In genomic region chr7:24024689-24025088, GRCh38 we compare ENCODE assay signal across 14 cellular contexts.
DNase-seq lines count a peak whose midpoint lies in the region; ATAC-seq and TF ChIP-seq lines count a peak whose summit lies in the region.
"Had no signal": no experiment of that assay in that cellular context is flagged by ENCODE, and none has a peak within 500 bp of the region (broad histone marks: within the 10 kb centered on the region; RNA-seq: fewer than 3 reads in every experiment).

No MANE protein-coding gene starts in this region.

- no peaks in the 10 kb centered on the region for H3K36me3 Mint-ChIP-seq in activated T-helper 2 cell treated with anti-CD3 and anti-CD28 coated beads, Interferon-gamma antibody, Interleukin-2, Interleukin-4, amounts not matched to agents 10 μg/mL and 5 μg/mL and 100 μg/mL, durations not matched to agents 14 hours and 24 hours and 36 hours (ENCODE audit: low read depth)

- H3K9me3 Mint-ChIP-seq in activated T-helper 2 cell treated with anti-CD3 and anti-CD28 coated beads, Interferon-gamma antibody, Interleukin-2, Interleukin-4, amounts not matched to agents 10 μg/mL and 5 μg/mL and 100 μg/mL, durations not matched to agents 14 hours and 24 hours and 36 hours, result no peaks in the 10 kb centered on the region
- H3K9me3 Mint-ChIP-seq: H9 had no signal

- no peak overlapping the region for H3K27ac ChIP-seq in PC-3 (ENCODE audit: low read length)
- H3K27ac ChIP-seq: neutrophil, thyroid gland had no signal

- no peaks in the 10 kb centered on the region for H3K9me3 ChIP-seq in PC-3 (ENCODE audit: low read length)
- H3K9me3 ChIP-seq: neutrophil, thyroid gland had no signal

- POLR2A ChIA-PET in PC-3 (lab: Charles Lee; ENCODE audit: unreplicated experiment), result no interaction called here

- H2AFZ ChIP-seq in PC-3 (ENCODE audit: low read length), result peak overlapping the region; percentile 47

- H3K27me3 Mint-ChIP-seq in activated T-helper 2 cell treated with anti-CD3 and anti-CD28 coated beads, Interferon-gamma antibody, Interleukin-2, Interleukin-4, amounts not matched to agents 10 μg/mL and 5 μg/mL and 100 μg/mL, durations not matched to agents 14 hours and 24 hours and 36 hours (ENCODE audit: low read depth), result no peaks in the 10 kb centered on the region

- no peaks in the 10 kb centered on the region for H3K27me3 ChIP-seq in PC-3 (ENCODE audit: low read length)
- H3K27me3 ChIP-seq: neutrophil, thyroid gland had no signal

- no peaks in the 10 kb centered on the region for H3K79me2 ChIP-seq in PC-3 (ENCODE audit: low read length)

- H3K9me2 ChIP-seq in PC-3 (replicated peaks; ENCODE audit: low read length), result no peaks in the 10 kb centered on the region

- no TSS peak for BruUV-seq in PC-3 (replicated peaks; lab: Mats Ljungman, UMichigan)

- H3K4me3 ChIP-seq in PC-3 (ENCODE audit: low read length) (no peak overlapping the region), foreskin fibroblast (ENCODE audit: low read depth in 1 of 2, low read length in 2 of 2) (no peak overlapping the region)
- H3K4me3 ChIP-seq: thyroid gland had no signal

- H3K27ac Mint-ChIP-seq in activated T-helper 2 cell treated with anti-CD3 and anti-CD28 coated beads, Interferon-gamma antibody, Interleukin-2, Interleukin-4, amounts not matched to agents 10 μg/mL and 5 μg/mL and 100 μg/mL, durations not matched to agents 14 hours and 24 hours and 36 hours, result no peak overlapping the region
- H3K27ac Mint-ChIP-seq: H9 had no signal

- no peaks in the 10 kb centered on the region for H4K20me1 ChIP-seq in PC-3 (ENCODE audit: low read length)

- H3K4me1 Mint-ChIP-seq in activated T-helper 2 cell treated with anti-CD3 and anti-CD28 coated beads, Interferon-gamma antibody, Interleukin-2, Interleukin-4, amounts not matched to agents 10 μg/mL and 5 μg/mL and 100 μg/mL, durations not matched to agents 14 hours and 24 hours and 36 hours (ENCODE audit: low read depth), result no peaks in the 10 kb centered on the region

- TF ChIP-seq CTCF in PC-3 (conservative IDR thresholded peaks at IDR 0.05; ENCODE audit: low read depth, low read length), result no peak
- no peak for TF ChIP-seq CTCF in foreskin fibroblast (IDR thresholded peaks at IDR 0.05; ENCODE audit: low read depth, low read length)

- no peak overlapping the region for H3K9ac ChIP-seq in PC-3 (ENCODE audit: low read length)

- CTCF ChIA-PET in PC-3 (lab: Charles Lee), result no interaction called here

- H3K4me3 Mint-ChIP-seq in activated T-helper 2 cell treated with anti-CD3 and anti-CD28 coated beads, Interferon-gamma antibody, Interleukin-2, Interleukin-4, amounts not matched to agents 10 μg/mL and 5 μg/mL and 100 μg/mL, durations not matched to agents 14 hours and 24 hours and 36 hours (ENCODE audit: low read depth), result no peak overlapping the region
- H3K4me3 Mint-ChIP-seq: H9 had no signal

- ATAC-seq in PC-3 (no peak), GM19324 (IDR thresholded peaks at IDR 0.05; ENCODE audit: low FRiP score, unreplicated experiment) (no peak)

- H3K36me3 ChIP-seq in PC-3 (ENCODE audit: low read depth, low read length), result no peaks in the 10 kb centered on the region
- H3K36me3 ChIP-seq: neutrophil, thyroid gland had no signal

- H3K4me1 ChIP-seq in PC-3 (ENCODE audit: insufficient read depth, low read length), result peaks cover 8% of the 10 kb centered on the region; the same call in 1 of the 2 replicates
- H3K4me1 ChIP-seq: thyroid gland had no signal

- H3F3A ChIP-seq in PC-3 (ENCODE audit: low read length, unreplicated experiment), result no peaks in the 10 kb centered on the region

- no peak overlapping the region for H3K4me2 ChIP-seq in PC-3 (ENCODE audit: low read length)

- DNase-seq in NCI-H2171 treated with DMSO at 0.1 percent for 48 hours (lab: John Stamatoyannopoulos, UW) (peak; percentile 23), NCI-H2171 (lab: John Stamatoyannopoulos, UW) (no peak), PC-3 (no peak), foreskin fibroblast (peak; percentile 4 to 23), germinal center (ENCODE audit: low spot score) (no peak)
- DNase-seq in activated T-helper 2 cell treated with anti-CD3 and anti-CD28 coated beads, Interferon-gamma antibody, Interleukin-2, Interleukin-4, amounts not matched to agents 10 μg/mL and 5 μg/mL and 100 μg/mL, durations not matched to agents 14 hours and 24 hours and 36 hours (ENCODE audit: low spot score), result no peak
- DNase-seq in activated effector memory CD4-positive, alpha-beta T cell treated with Interleukin-2 at 50 U/mL for 16 hours, result no peak
- DNase-seq: activated CD4-positive, alpha-beta T cell treated with anti-CD3 and anti-CD28 coated beads, Interleukin-2, amount 50 U/mL, for 4 hours; activated gamma-delta T cell; H9; NCI-H2081 had no signal

- intact Hi-C loops in PC-3 (cut with micrococcal nuclease), result no loop called here
- intact Hi-C loops in activated T-helper 2 cell treated with anti-CD3 and anti-CD28 coated beads, Interferon-gamma antibody, Interleukin-2, Interleukin-4, amounts not matched to agents 10 μg/mL and 5 μg/mL and 100 μg/mL, durations not matched to agents 14 hours and 24 hours and 36 hours (cut with micrococcal nuclease), result no loop called here

Comparison
In these comparisons a context has a peak if more than half of its experiments do, and no peak if none do; other contexts are left out.
1. DNase-seq: peak in NCI-H2171 treated with DMSO at 0.1 percent for 48 hours (single experiment) and foreskin fibroblast (2 of 2); none in NCI-H2171 (single experiment), PC-3 (single experiment), activated T-helper 2 cell treated with anti-CD3 and anti-CD28 coated beads, Interferon-gamma antibody, Interleukin-2, Interleukin-4, amounts not matched to agents 10 μg/mL and 5 μg/mL and 100 μg/mL, durations not matched to agents 14 hours and 24 hours and 36 hours (single experiment), activated effector memory CD4-positive, alpha-beta T cell treated with Interleukin-2 at 50 U/mL for 16 hours (single experiment) and germinal center (single experiment).